ENCODE assay signal across 6 cellular contexts in the genomic region with DNA sequence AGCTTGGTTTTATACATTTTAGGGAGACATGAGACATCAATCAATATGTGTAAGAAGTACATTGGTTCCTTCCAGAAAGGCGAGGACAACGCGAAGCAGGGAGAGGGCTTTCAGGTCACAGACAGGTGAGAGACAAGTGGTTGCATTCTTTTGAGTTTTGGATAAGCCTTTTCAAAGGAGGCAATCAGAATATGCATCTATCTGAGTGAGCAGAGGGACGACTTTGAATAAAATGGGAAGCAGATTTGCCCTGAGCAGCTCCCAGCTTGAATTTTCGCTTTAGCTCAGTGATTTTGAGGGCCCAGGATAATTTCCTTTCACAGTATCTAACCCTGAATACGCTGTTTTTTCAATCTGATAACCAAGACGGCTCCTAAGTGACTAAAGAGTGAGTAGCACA.
"Had no signal": no experiment of that assay in that cellular context is flagged by ENCODE, and none has a peak within 500 bp of the region (broad histone marks: within the 10 kb centered on the region; RNA-seq: fewer than 3 reads in every experiment).

No MANE protein-coding gene starts in this region.

- H3K9me3 Mint-ChIP-seq: H9 had no signal

- ATAC-seq: K562 had no signal

- DNase-seq: GM23248, H9, HCEC 1CT, IMR-90, KG1 had no signal

- H3K27ac ChIP-seq: GM23248 had no signal

- H3K9ac ChIP-seq: GM23248 had no signal

- H3K4me3 ChIP-seq: GM23248, K562 had no signal

- H2AFZ ChIP-seq: GM23248 had no signal

- H3K4me3 Mint-ChIP-seq: H9 had no signal

- H3K27ac Mint-ChIP-seq: H9 had no signal
